ENCODE assay signal across 8 cellular contexts in genomic region chr6:166627875-166628849, GRCh38. TPM values are rescaled to one million over a fixed set of nuclear protein-coding genes. Genes with fewer than 3 reads are reported as not detected.
DNase-seq lines count a peak whose midpoint lies in the region; ATAC-seq, FAIRE-seq and TF ChIP-seq lines count a peak whose summit lies in the region.

No MANE protein-coding gene starts in this region.

- POLR2A ChIA-PET in endothelial cell of umbilical vein (lab: Charles Lee) = interaction anchor here (0.6 to 3.0 kb wide), 13 partner anchors 12 to 248 kb away, joined by 3 to 17 read pairs (median 5); no protein-coding TSS in a partner anchor

- peak; percentile 71 for FAIRE-seq in endothelial cell of umbilical vein (lab: Jason Lieb, UNC)

- H3K36me3 Mint-ChIP-seq in stimulated activated memory B cell treated with anti-CD40 and anti-IgM and Interleukin-4, amounts not matched to agents 10 μg/mL and 1 μg/mL and 100 μg/mL, for 72 hours = peaks cover 5% of the 10 kb centered on the region

- peaks cover 34% of the 10 kb centered on the region for H3K4me1 ChIP-seq in endothelial cell of umbilical vein (ENCODE audit: control insufficient read depth, extremely low read depth, insufficient read depth, low read length)

- H3K27me3 Mint-ChIP-seq in stimulated activated memory B cell treated with anti-CD40 and anti-IgM and Interleukin-4, amounts not matched to agents 10 μg/mL and 1 μg/mL and 100 μg/mL, for 72 hours = peaks cover 51% of the 10 kb centered on the region

- TF ChIP-seq CTCF in endothelial cell of umbilical vein (IDR thresholded peaks at IDR 0.05; ENCODE audit: extremely low read depth in 1 of 2, insufficient read depth in 1 of 2, low read depth in 1 of 2, low read length in 2 of 2) = no peak

- TF ChIP-seq POLR2A in endothelial cell of umbilical vein (IDR thresholded peaks at IDR 0.05; ENCODE audit: low read depth, low read length) = no peak

- H2AFZ ChIP-seq in endothelial cell of umbilical vein (ENCODE audit: low read depth, low read length) = peak overlapping the region; percentile 21

- peak overlapping the region; percentile 88 for H3K4me2 ChIP-seq in endothelial cell of umbilical vein (ENCODE audit: insufficient read depth, low read length)

- no peaks in the 10 kb centered on the region for H4K20me1 ChIP-seq in endothelial cell of umbilical vein (replicated peaks; ENCODE audit: control insufficient read depth, extremely low read depth, insufficient read depth, low read length)

- H3K27me3 ChIP-seq in endothelial cell of umbilical vein (ENCODE audit: control insufficient read depth in 2 of 2, insufficient read depth in 2 of 2, low read length in 2 of 2) = no peaks in the 10 kb centered on the region

- peak overlapping the region; percentile 17 to 65 (median 35) for H3K4me3 ChIP-seq in endothelial cell of umbilical vein (replicated peaks in 1 of 3; ENCODE audit: insufficient read depth in 1 of 3, low read depth in 1 of 3, low read length in 3 of 3)

- intact Hi-C loops in endothelial cell of umbilical vein (cut with micrococcal nuclease) = loop anchor here (1.0 to 5.0 kb wide), 18 partner anchors 12 to 371 kb away; partner anchors contain the start of genes CEP43, RAMACL, RNASET2 and SFT2D1

- H3K79me2 ChIP-seq in endothelial cell of umbilical vein (ENCODE audit: control insufficient read depth, insufficient read depth, low read length) = peaks cover 17% of the 10 kb centered on the region

- H3K9me3 ChIP-seq in endothelial cell of umbilical vein (replicated peaks; ENCODE audit: control insufficient read depth, insufficient read depth, low read length) = no peaks in the 10 kb centered on the region

- dilution Hi-C loops in endothelial cell of umbilical vein (cut with MboI; ENCODE audit: extremely low pct_ligation_motif_present, low sequenced_read_pairs) = no loop called here

- H3K27ac ChIP-seq in endothelial cell of umbilical vein (ENCODE audit: insufficient read depth, low read depth, low read length) = peak overlapping the region; percentile 90

- no peaks in the 10 kb centered on the region for H3K36me3 ChIP-seq in endothelial cell of umbilical vein (ENCODE audit: control insufficient read depth in 2 of 2, extremely low read depth in 1 of 2, insufficient read depth in 2 of 2, low read length in 2 of 2)

- H3K9me1 ChIP-seq in endothelial cell of umbilical vein (replicated peaks; ENCODE audit: control insufficient read depth, extremely low read depth, insufficient read depth, low read length) = no peaks in the 10 kb centered on the region

- H3K4me3 Mint-ChIP-seq in stimulated activated memory B cell treated with anti-CD40 and anti-IgM and Interleukin-4, amounts not matched to agents 10 μg/mL and 1 μg/mL and 100 μg/mL, for 72 hours = peak overlapping the region; percentile 92

- CTCF ChIA-PET in endothelial cell of umbilical vein (lab: Charles Lee) = interaction anchor here (0.6 to 2.9 kb wide), 11 partner anchors 12 to 762 kb away, joined by 3 to 15 read pairs (median 6); no protein-coding TSS in a partner anchor

- H3K9ac ChIP-seq in endothelial cell of umbilical vein (replicated peaks; ENCODE audit: extremely low read depth, insufficient read depth, low read length) = peak overlapping the region; percentile 87

- H3K9me3 Mint-ChIP-seq in stimulated activated memory B cell treated with anti-CD40 and anti-IgM and Interleukin-4, amounts not matched to agents 10 μg/mL and 1 μg/mL and 100 μg/mL, for 72 hours = no peaks in the 10 kb centered on the region

- H3K27ac Mint-ChIP-seq in stimulated activated memory B cell treated with anti-CD40 and anti-IgM and Interleukin-4, amounts not matched to agents 10 μg/mL and 1 μg/mL and 100 μg/mL, for 72 hours = peak overlapping the region; percentile 91

- peak; percentile 9 for ATAC-seq in GM19043 (IDR thresholded peaks at IDR 0.05; ENCODE audit: low read depth, unreplicated experiment)
- peak; percentile 23 for ATAC-seq in HG03196 (IDR thresholded peaks at IDR 0.05; ENCODE audit: unreplicated experiment)
- peak; percentile 49 for ATAC-seq in stimulated activated memory B cell treated with anti-CD40 and anti-IgM and Interleukin-4, amounts not matched to agents 10 μg/mL and 1 μg/mL and 100 μg/mL, for 72 hours

- H3K4me1 Mint-ChIP-seq in stimulated activated memory B cell treated with anti-CD40 and anti-IgM and Interleukin-4, amounts not matched to agents 10 μg/mL and 1 μg/mL and 100 μg/mL, for 72 hours = peaks cover 31% of the 10 kb centered on the region

- TSS peak; percentile 66 for BruUV-seq in endothelial cell of umbilical vein (replicated peaks; lab: Mats Ljungman, UMichigan)

- DNase-seq in AG08396 (ENCODE audit: low spot score) (peak; percentile 65), NCI-H748 (lab: John Stamatoyannopoulos, UW; ENCODE audit: unreplicated experiment) (peak; percentile 81), endothelial cell of umbilical vein (ENCODE audit: low read depth, low spot score) (peak; percentile 95), mucosa of gallbladder (ENCODE audit: low spot score) (peak; percentile 46)
- DNase-seq in activated CD8-positive, alpha-beta memory T cell treated with anti-CD3 and anti-CD28 coated beads, Interleukin-2, amount 50 U/mL, for 1 hour (ENCODE audit: extremely low read depth) = peak; percentile 8

TF ChIP-seq in endothelial cell of umbilical vein, 7 proteins besides CTCF, POLR2A, EP300 and RAD21:
- TF ChIP-seq GATA2 (IDR thresholded peaks at IDR 0.05; ENCODE audit: insufficient read depth, insufficient read length, low read depth, low read length) = peak; percentile 81
- TF ChIP-seq, protein P1, sequence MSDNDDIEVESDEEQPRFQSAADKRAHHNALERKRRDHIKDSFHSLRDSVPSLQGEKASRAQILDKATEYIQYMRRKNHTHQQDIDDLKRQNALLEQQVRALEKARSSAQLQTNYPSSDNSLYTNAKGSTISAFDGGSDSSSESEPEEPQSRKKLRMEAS (IDR thresholded peaks at IDR 0.05; ENCODE audit: insufficient read depth, insufficient read length) = peak; percentile 69
- TF ChIP-seq JUN (IDR thresholded peaks at IDR 0.05; ENCODE audit: borderline replicate concordance, insufficient read depth, insufficient read length, low read depth) = no peak

RNA-seq across cellular contexts. Expression of gene RPS6KA2, which starts 1.1 kb away (rescaled TPM):
- total RNA-seq in endothelial cell of umbilical vein (72.6 and 75.8 TPM in 2 replicates), mucosa of gallbladder (36.1 TPM)
- polyA plus RNA-seq in endothelial cell of umbilical vein = 50.8 and 54.5 TPM in 2 replicates
- 55.6 and 63.8 TPM in 2 replicates for polyA plus RNA-seq in endothelial cell of umbilical vein (2011; cell fraction: cytosol; rRNA removed)
- polyA plus RNA-seq in endothelial cell of umbilical vein (2011; cell fraction: nucleus; rRNA removed) = 54.4 and 62.9 TPM in 2 replicates
- 45.5 and 51.6 TPM in 2 replicates for polyA plus RNA-seq in endothelial cell of umbilical vein (2012)
- polyA minus RNA-seq in endothelial cell of umbilical vein = 156 and 158 TPM in 2 replicates
- polyA minus RNA-seq in endothelial cell of umbilical vein (2011; cell fraction: cytosol; rRNA and poly(A)+ RNA removed) = not detected
- 79.6 and 96.9 TPM in 2 replicates for polyA minus RNA-seq in endothelial cell of umbilical vein (2011; cell fraction: nucleus; rRNA and poly(A)+ RNA removed)

RNA-seq across cellular contexts. Expression of gene RAMACL, which starts 41.7 kb away (rescaled TPM):
- total RNA-seq in endothelial cell of umbilical vein (4.0 and 5.3 TPM in 2 replicates), mucosa of gallbladder (1.1 TPM)
- 0.17 and 0.25 TPM in 2 replicates for polyA plus RNA-seq in endothelial cell of umbilical vein
- 0.14 and 0.17 TPM in 2 replicates for polyA plus RNA-seq in endothelial cell of umbilical vein (2011; cell fraction: cytosol; rRNA removed)
- 3.7 and 4.7 TPM in 2 replicates for polyA plus RNA-seq in endothelial cell of umbilical vein (2011; cell fraction: nucleus; rRNA removed)
- polyA plus RNA-seq in endothelial cell of umbilical vein (2012) = 0.40 and 0.90 TPM in 2 replicates
- polyA minus RNA-seq in endothelial cell of umbilical vein = 9.8 and 10.3 TPM in 2 replicates
- 1.8 TPM for polyA minus RNA-seq in endothelial cell of umbilical vein (2011; cell fraction: cytosol; rRNA and poly(A)+ RNA removed)
- 22.9 and 26.7 TPM in 2 replicates for polyA minus RNA-seq in endothelial cell of umbilical vein (2011; cell fraction: nucleus; rRNA and poly(A)+ RNA removed)

Comparison
In these comparisons a context has a peak if more than half of its experiments do, and no peak if none do; other contexts are left out.
1. Peak in every context shown above with its lines: DNase-seq, ATAC-seq, H3K4me3 ChIP-seq and H3K27ac ChIP-seq.
2. DNase-seq: peak in every context shown above with its lines; median percentile 95 in endothelial cell of umbilical vein; 81 in NCI-H748; 65 in AG08396; 46 in mucosa of gallbladder; 8 in activated CD8-positive, alpha-beta memory T cell treated with anti-CD3 and anti-CD28 coated beads, Interleukin-2, amount 50 U/mL, for 1 hour.